1 cellular context compared by ENCODE assay signal in the genomic region with DNA sequence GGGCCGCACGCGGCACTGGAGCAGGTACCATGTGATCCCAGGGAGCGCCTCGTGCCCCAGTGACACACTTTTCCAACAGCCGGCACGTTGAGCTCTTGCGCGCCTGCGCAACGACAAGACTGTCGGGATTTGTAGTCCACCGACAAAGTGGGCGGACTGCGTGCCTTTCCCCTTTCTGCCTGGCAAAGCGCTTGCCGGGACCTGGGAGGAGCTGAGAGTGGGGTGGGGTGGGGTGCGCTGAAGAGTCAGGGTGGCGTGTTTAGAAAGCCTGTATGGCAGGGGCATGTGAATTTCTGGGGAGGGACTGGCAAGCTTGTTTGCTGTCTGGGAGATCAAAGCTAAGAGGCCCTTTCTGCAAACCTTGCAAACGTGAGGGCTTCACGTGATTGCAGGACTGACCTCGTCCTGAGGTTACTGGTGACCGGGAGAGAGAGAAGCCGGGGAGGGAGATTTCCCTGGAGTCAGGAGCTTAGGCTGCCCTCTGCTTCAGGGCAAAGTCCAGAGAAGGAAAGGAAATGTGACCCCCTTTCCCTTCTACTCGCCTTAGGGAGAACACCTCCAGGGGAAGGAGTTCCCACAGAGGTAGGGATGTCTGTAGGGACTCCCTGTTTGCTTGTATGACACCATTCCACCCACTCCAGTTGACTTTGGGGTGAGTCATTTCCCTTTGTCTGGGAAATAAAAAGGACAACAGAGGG.
TF ChIP-seq lines count a peak whose summit lies in the region.

No MANE protein-coding gene starts in this region.

TF ChIP-seq in HepG2, 621 proteins besides CTCF, POLR2A, EP300 and RAD21 (continued from another document and continues in another):
- TF ChIP-seq, protein P1, sequence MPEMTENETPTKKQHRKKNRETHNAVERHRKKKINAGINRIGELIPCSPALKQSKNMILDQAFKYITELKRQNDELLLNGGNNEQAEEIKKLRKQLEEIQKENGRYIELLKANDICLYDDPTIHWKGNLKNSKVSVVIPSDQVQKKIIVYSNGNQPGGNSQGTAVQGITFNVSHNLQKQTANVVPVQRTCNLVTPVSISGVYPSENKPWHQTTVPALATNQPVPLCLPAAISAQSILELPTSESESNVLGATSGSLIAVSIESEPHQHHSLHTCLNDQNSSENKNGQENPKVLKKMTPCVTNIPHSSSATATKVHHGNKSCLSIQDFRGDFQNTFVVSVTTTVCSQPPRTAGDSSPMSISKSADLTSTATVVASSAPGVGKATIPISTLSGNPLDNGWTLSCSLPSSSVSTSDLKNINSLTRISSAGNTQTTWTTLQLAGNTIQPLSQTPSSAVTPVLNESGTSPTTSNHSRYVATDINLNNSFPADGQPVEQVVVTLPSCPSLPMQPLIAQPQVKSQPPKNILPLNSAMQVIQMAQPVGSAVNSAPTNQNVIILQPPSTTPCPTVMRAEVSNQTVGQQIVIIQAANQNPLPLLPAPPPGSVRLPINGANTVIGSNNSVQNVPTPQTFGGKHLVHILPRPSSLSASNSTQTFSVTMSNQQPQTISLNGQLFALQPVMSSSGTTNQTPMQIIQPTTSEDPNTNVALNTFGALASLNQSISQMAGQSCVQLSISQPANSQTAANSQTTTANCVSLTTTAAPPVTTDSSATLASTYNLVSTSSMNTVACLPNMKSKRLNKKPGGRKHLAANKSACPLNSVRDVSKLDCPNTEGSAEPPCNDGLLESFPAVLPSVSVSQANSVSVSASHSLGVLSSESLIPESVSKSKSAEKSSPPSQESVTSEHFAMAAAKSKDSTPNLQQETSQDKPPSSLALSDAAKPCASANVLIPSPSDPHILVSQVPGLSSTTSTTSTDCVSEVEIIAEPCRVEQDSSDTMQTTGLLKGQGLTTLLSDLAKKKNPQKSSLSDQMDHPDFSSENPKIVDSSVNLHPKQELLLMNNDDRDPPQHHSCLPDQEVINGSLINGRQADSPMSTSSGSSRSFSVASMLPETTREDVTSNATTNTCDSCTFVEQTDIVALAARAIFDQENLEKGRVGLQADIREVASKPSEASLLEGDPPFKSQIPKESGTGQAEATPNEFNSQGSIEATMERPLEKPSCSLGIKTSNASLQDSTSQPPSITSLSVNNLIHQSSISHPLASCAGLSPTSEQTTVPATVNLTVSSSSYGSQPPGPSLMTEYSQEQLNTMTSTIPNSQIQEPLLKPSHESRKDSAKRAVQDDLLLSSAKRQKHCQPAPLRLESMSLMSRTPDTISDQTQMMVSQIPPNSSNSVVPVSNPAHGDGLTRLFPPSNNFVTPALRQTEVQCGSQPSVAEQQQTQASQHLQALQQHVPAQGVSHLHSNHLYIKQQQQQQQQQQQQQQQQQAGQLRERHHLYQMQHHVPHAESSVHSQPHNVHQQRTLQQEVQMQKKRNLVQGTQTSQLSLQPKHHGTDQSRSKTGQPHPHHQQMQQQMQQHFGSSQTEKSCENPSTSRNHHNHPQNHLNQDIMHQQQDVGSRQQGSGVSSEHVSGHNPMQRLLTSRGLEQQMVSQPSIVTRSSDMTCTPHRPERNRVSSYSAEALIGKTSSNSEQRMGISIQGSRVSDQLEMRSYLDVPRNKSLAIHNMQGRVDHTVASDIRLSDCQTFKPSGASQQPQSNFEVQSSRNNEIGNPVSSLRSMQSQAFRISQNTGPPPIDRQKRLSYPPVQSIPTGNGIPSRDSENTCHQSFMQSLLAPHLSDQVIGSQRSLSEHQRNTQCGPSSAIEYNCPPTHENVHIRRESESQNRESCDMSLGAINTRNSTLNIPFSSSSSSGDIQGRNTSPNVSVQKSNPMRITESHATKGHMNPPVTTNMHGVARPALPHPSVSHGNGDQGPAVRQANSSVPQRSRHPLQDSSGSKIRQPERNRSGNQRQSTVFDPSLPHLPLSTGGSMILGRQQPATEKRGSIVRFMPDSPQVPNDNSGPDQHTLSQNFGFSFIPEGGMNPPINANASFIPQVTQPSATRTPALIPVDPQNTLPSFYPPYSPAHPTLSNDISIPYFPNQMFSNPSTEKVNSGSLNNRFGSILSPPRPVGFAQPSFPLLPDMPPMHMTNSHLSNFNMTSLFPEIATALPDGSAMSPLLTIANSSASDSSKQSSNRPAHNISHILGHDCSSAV (CRISPR knock-in tag; IDR thresholded peaks at IDR 0.05; ENCODE audit: borderline replicate concordance): peak; percentile 77; the same call in 1 of the 2 replicates
- peak; percentile 98 for TF ChIP-seq ZSCAN12 (CRISPR knock-in tag; IDR thresholded peaks at IDR 0.05)
- no peak for TF ChIP-seq KAT2B (IDR thresholded peaks at IDR 0.05; ENCODE audit: borderline replicate concordance, low read depth, low read length)
- TF ChIP-seq SMC3 (IDR thresholded peaks at IDR 0.05; ENCODE audit: low read length): peak; percentile 50; the same call in 1 of the 2 replicates
- TF ChIP-seq, protein P2, sequence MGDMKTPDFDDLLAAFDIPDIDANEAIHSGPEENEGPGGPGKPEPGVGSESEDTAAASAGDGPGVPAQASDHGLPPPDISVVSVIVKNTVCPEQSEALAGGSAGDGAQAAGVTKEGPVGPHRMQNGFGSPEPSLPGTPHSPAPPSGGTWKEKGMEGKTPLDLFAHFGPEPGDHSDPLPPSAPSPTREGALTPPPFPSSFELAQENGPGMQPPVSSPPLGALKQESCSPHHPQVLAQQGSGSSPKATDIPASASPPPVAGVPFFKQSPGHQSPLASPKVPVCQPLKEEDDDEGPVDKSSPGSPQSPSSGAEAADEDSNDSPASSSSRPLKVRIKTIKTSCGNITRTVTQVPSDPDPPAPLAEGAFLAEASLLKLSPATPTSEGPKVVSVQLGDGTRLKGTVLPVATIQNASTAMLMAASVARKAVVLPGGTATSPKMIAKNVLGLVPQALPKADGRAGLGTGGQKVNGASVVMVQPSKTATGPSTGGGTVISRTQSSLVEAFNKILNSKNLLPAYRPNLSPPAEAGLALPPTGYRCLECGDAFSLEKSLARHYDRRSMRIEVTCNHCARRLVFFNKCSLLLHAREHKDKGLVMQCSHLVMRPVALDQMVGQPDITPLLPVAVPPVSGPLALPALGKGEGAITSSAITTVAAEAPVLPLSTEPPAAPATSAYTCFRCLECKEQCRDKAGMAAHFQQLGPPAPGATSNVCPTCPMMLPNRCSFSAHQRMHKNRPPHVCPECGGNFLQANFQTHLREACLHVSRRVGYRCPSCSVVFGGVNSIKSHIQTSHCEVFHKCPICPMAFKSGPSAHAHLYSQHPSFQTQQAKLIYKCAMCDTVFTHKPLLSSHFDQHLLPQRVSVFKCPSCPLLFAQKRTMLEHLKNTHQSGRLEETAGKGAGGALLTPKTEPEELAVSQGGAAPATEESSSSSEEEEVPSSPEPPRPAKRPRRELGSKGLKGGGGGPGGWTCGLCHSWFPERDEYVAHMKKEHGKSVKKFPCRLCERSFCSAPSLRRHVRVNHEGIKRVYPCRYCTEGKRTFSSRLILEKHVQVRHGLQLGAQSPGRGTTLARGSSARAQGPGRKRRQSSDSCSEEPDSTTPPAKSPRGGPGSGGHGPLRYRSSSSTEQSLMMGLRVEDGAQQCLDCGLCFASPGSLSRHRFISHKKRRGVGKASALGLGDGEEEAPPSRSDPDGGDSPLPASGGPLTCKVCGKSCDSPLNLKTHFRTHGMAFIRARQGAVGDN (CRISPR knock-in tag; IDR thresholded peaks at IDR 0.05): peak; percentile 100
- TF ChIP-seq NONO (IDR thresholded peaks at IDR 0.05): no peak
- TF ChIP-seq NONO (CRISPR knock-in tag; conservative IDR thresholded peaks at IDR 0.05): peak; percentile 87
- peak; percentile 99 for TF ChIP-seq ZNF703 (CRISPR knock-in tag; IDR thresholded peaks at IDR 0.05; ENCODE audit: borderline replicate concordance)
- TF ChIP-seq PCBP1 (IDR thresholded peaks at IDR 0.05; ENCODE audit: borderline replicate concordance, low read depth, low read length): peak; percentile 93
- TF ChIP-seq, protein P3, sequence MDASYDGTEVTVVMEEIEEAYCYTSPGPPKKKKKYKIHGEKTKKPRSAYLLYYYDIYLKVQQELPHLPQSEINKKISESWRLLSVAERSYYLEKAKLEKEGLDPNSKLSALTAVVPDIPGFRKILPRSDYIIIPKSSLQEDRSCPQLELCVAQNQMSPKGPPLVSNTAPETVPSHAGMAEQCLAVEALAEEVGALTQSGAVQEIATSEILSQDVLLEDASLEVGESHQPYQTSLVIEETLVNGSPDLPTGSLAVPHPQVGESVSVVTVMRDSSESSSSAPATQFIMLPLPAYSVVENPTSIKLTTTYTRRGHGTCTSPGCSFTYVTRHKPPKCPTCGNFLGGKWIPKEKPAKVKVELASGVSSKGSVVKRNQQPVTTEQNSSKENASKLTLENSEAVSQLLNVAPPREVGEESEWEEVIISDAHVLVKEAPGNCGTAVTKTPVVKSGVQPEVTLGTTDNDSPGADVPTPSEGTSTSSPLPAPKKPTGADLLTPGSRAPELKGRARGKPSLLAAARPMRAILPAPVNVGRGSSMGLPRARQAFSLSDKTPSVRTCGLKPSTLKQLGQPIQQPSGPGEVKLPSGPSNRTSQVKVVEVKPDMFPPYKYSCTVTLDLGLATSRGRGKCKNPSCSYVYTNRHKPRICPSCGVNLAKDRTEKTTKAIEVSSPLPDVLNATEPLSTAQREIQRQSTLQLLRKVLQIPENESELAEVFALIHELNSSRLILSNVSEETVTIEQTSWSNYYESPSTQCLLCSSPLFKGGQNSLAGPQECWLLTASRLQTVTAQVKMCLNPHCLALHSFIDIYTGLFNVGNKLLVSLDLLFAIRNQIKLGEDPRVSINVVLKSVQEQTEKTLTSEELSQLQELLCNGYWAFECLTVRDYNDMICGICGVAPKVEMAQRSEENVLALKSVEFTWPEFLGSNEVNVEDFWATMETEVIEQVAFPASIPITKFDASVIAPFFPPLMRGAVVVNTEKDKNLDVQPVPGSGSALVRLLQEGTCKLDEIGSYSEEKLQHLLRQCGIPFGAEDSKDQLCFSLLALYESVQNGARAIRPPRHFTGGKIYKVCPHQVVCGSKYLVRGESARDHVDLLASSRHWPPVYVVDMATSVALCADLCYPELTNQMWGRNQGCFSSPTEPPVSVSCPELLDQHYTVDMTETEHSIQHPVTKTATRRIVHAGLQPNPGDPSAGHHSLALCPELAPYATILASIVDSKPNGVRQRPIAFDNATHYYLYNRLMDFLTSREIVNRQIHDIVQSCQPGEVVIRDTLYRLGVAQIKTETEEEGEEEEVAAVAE (CRISPR knock-in tag; IDR thresholded peaks at IDR 0.05; ENCODE audit: borderline replicate concordance): peak; percentile 65; the same call in 1 of the 2 replicates
- TF ChIP-seq ZFP1 (CRISPR knock-in tag; IDR thresholded peaks at IDR 0.05): 0 out of 2 replicates have a peak, but pooled peaks have one; percentile 60
- peak; percentile 42; the same call in 1 of the 2 replicates for TF ChIP-seq DRAP1 (CRISPR knock-in tag; IDR thresholded peaks at IDR 0.05)
- TF ChIP-seq ESRRA (CRISPR knock-in tag; IDR thresholded peaks at IDR 0.05; ENCODE audit: low read depth): peak; percentile 90
- TF ChIP-seq ZFY (CRISPR knock-in tag; IDR thresholded peaks at IDR 0.05): peak; percentile 80
- TF ChIP-seq ZNF354B (CRISPR knock-in tag; IDR thresholded peaks at IDR 0.05): peak; percentile 44; the same call in 1 of the 2 replicates
- TF ChIP-seq POLR2AphosphoS2 (IDR thresholded peaks at IDR 0.05; ENCODE audit: low read depth, low read length): no peak; the same call in 1 of the 2 replicates
- TF ChIP-seq SP4 (CRISPR knock-in tag; IDR thresholded peaks at IDR 0.05): peak; percentile 84
- TF ChIP-seq ZNF33A (CRISPR knock-in tag; IDR thresholded peaks at IDR 0.05; ENCODE audit: borderline replicate concordance): peak; percentile 48; the same call in 1 of the 2 replicates
- TF ChIP-seq, protein P4, sequence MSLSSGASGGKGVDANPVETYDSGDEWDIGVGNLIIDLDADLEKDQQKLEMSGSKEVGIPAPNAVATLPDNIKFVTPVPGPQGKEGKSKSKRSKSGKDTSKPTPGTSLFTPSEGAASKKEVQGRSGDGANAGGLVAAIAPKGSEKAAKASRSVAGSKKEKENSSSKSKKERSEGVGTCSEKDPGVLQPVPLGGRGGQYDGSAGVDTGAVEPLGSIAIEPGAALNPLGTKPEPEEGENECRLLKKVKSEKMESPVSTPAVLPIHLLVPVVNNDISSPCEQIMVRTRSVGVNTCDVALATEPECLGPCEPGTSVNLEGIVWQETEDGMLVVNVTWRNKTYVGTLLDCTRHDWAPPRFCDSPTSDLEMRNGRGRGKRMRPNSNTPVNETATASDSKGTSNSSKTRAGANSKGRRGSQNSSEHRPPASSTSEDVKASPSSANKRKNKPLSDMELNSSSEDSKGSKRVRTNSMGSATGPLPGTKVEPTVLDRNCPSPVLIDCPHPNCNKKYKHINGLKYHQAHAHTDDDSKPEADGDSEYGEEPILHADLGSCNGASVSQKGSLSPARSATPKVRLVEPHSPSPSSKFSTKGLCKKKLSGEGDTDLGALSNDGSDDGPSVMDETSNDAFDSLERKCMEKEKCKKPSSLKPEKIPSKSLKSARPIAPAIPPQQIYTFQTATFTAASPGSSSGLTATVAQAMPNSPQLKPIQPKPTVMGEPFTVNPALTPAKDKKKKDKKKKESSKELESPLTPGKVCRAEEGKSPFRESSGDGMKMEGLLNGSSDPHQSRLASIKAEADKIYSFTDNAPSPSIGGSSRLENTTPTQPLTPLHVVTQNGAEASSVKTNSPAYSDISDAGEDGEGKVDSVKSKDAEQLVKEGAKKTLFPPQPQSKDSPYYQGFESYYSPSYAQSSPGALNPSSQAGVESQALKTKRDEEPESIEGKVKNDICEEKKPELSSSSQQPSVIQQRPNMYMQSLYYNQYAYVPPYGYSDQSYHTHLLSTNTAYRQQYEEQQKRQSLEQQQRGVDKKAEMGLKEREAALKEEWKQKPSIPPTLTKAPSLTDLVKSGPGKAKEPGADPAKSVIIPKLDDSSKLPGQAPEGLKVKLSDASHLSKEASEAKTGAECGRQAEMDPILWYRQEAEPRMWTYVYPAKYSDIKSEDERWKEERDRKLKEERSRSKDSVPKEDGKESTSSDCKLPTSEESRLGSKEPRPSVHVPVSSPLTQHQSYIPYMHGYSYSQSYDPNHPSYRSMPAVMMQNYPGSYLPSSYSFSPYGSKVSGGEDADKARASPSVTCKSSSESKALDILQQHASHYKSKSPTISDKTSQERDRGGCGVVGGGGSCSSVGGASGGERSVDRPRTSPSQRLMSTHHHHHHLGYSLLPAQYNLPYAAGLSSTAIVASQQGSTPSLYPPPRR (CRISPR knock-in tag; IDR thresholded peaks at IDR 0.05; ENCODE audit: borderline replicate concordance): peak; percentile 96
- TF ChIP-seq, protein P5, sequence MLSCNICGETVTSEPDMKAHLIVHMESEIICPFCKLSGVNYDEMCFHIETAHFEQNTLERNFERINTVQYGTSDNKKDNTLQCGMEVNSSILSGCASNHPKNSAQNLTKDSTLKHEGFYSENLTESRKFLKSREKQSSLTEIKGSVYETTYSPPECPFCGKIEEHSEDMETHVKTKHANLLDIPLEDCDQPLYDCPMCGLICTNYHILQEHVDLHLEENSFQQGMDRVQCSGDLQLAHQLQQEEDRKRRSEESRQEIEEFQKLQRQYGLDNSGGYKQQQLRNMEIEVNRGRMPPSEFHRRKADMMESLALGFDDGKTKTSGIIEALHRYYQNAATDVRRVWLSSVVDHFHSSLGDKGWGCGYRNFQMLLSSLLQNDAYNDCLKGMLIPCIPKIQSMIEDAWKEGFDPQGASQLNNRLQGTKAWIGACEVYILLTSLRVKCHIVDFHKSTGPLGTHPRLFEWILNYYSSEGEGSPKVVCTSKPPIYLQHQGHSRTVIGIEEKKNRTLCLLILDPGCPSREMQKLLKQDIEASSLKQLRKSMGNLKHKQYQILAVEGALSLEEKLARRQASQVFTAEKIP (CRISPR knock-in tag; IDR thresholded peaks at IDR 0.05; ENCODE audit: borderline replicate concordance): no peak; the same call in 1 of the 2 replicates
